In genomic region chr11:110076388-110076965, GRCh38 we compare ENCODE assay signal across 12 cellular contexts. TPM values are rescaled to one million over a fixed set of nuclear protein-coding genes. Genes with fewer than 3 reads are reported as not detected.
A peak's percentile ranks its signal among the peaks of the same experiment; 100 is the strongest.
DNase-seq lines count a peak whose midpoint lies in the region; ATAC-seq and TF ChIP-seq lines count a peak whose summit lies in the region.
"Had no signal": no experiment of that assay in that cellular context is flagged by ENCODE, and none has a peak within 500 bp of the region (broad histone marks: within the 10 kb centered on the region; RNA-seq: fewer than 3 reads in every experiment).

No MANE protein-coding gene starts in this region.

- H3K36me3 Mint-ChIP-seq in activated CD4-positive, alpha-beta memory T cell treated with anti-CD3 and anti-CD28 coated beads, Interleukin-2, amount 10 ng/mL, durations not matched to agents 7 days and 5 days (ENCODE audit: low read depth), result peaks cover 19% of the 10 kb centered on the region
- no peaks in the 10 kb centered on the region for H3K36me3 Mint-ChIP-seq in activated CD4-positive, alpha-beta memory T cell treated with anti-CD3 and anti-CD28 coated beads for 36 hours
- H3K36me3 Mint-ChIP-seq in type B pancreatic cell, result no peaks in the 10 kb centered on the region

- CTCF ChIA-PET in activated CD4-positive, alpha-beta memory T cell treated with anti-CD3 and anti-CD28 coated beads, Interleukin-2, amount 10 ng/mL, durations not matched to agents 7 days and 5 days (lab: Charles Lee), result no interaction called here
- CTCF ChIA-PET in activated CD4-positive, alpha-beta memory T cell treated with anti-CD3 and anti-CD28 coated beads for 36 hours (lab: Charles Lee), result interaction anchor here (1.1 to 1.4 kb wide), 2 partner anchors 60 to 359 kb away, joined by 3 read pairs; no protein-coding TSS in a partner anchor

- H3K9me3 ChIP-seq in HUES48 (ENCODE audit: control insufficient read depth, insufficient read depth, low read length), result peaks cover 6% of the 10 kb centered on the region; the same call in 1 of the 2 replicates
- H3K9me3 ChIP-seq in aorta (ENCODE audit: control insufficient read depth, low read length), result peaks cover 6% of the 10 kb centered on the region
- H3K9me3 ChIP-seq: vagina had no signal

- intact Hi-C loops in activated CD4-positive, alpha-beta memory T cell treated with anti-CD3 and anti-CD28 coated beads for 36 hours (cut with micrococcal nuclease), result loop anchor here (5.0 kb wide), 2 partner anchors 89 to 129 kb away; no protein-coding TSS in a partner anchor
- intact Hi-C loops in head of caudate nucleus (cut with DNase I), result no loop called here
- intact Hi-C loops in aorta (cut with DNase I), result no loop called here

- H3K27ac ChIP-seq in HUES48 (ENCODE audit: low read depth, low read length) (peak overlapping the region; percentile 37), aorta (ENCODE audit: low read depth in 1 of 2, low read length in 2 of 2) (no peak overlapping the region)
- H3K27ac ChIP-seq: HL-60, vagina had no signal

- H3K36me3 ChIP-seq in HUES48 (ENCODE audit: control insufficient read depth, insufficient read depth, low read length) (no peaks in the 10 kb centered on the region), aorta (ENCODE audit: control insufficient read depth in 1 of 2, insufficient read depth in 2 of 2, low read length in 1 of 2) (no peaks in the 10 kb centered on the region)
- H3K36me3 ChIP-seq: vagina had no signal

- no peak for TF ChIP-seq CTCF in type B pancreatic cell (conservative IDR thresholded peaks at IDR 0.05)

- DNase-seq in activated CD4-positive, alpha-beta memory T cell treated with anti-CD3 and anti-CD28 coated beads, Interleukin-2, amount 10 ng/mL, durations not matched to agents 7 days and 5 days, result no peak
- DNase-seq in activated CD4-positive, alpha-beta memory T cell treated with anti-CD3 and anti-CD28 coated beads for 36 hours, result no peak
- peak; percentile 63 for DNase-seq in amniotic epithelial cell (ENCODE audit: low read depth)
- DNase-seq in type B pancreatic cell (ENCODE audit: extremely low spot score, unreplicated experiment), result no peak
- DNase-seq in mesenteric fat pad (ENCODE audit: low spot score), result no peak
- no peak for DNase-seq in head of caudate nucleus
- DNase-seq in aorta, result no peak
- DNase-seq: activated T-cell treated with anti-CD3 and anti-CD28 coated beads, Interleukin-2, amount 50 U/mL, for 24 hours; NK-92 treated with Interleukin-12 subunit alpha and Interleukin-12 subunit beta, amount 100 ng/mL, for 24 hours had no signal

- peaks cover 31% of the 10 kb centered on the region for H3K4me1 Mint-ChIP-seq in activated CD4-positive, alpha-beta memory T cell treated with anti-CD3 and anti-CD28 coated beads, Interleukin-2, amount 10 ng/mL, durations not matched to agents 7 days and 5 days
- H3K4me1 Mint-ChIP-seq in activated CD4-positive, alpha-beta memory T cell treated with anti-CD3 and anti-CD28 coated beads for 36 hours (ENCODE audit: low read depth), result peaks cover 14% of the 10 kb centered on the region
- H3K4me1 Mint-ChIP-seq in type B pancreatic cell (ENCODE audit: unreplicated experiment), result peaks cover 18% of the 10 kb centered on the region

- no peak overlapping the region for H3K4me3 Mint-ChIP-seq in activated CD4-positive, alpha-beta memory T cell treated with anti-CD3 and anti-CD28 coated beads, Interleukin-2, amount 10 ng/mL, durations not matched to agents 7 days and 5 days
- no peak overlapping the region for H3K4me3 Mint-ChIP-seq in activated CD4-positive, alpha-beta memory T cell treated with anti-CD3 and anti-CD28 coated beads for 36 hours
- peak overlapping the region; percentile 16 for H3K4me3 Mint-ChIP-seq in type B pancreatic cell
- H3K4me3 Mint-ChIP-seq: activated T-cell treated with anti-CD3 and anti-CD28 coated beads, Interleukin-2, amount 50 U/mL, for 24 hours had no signal

- H3K9me3 Mint-ChIP-seq in activated CD4-positive, alpha-beta memory T cell treated with anti-CD3 and anti-CD28 coated beads, Interleukin-2, amount 10 ng/mL, durations not matched to agents 7 days and 5 days, result peaks cover 11% of the 10 kb centered on the region
- H3K9me3 Mint-ChIP-seq in activated CD4-positive, alpha-beta memory T cell treated with anti-CD3 and anti-CD28 coated beads for 36 hours, result peaks cover 3% of the 10 kb centered on the region
- H3K9me3 Mint-ChIP-seq in type B pancreatic cell, result no peaks in the 10 kb centered on the region

- H3K9ac ChIP-seq in HUES48 (ENCODE audit: low read depth, low read length), result no peak overlapping the region

- H3K4me1 ChIP-seq in HUES48 (ENCODE audit: control insufficient read depth, insufficient read depth, low read length) (peaks cover 31% of the 10 kb centered on the region), aorta (ENCODE audit: control insufficient read depth in 1 of 2, insufficient read depth in 2 of 2, low read length in 2 of 2) (no peaks in the 10 kb centered on the region)

- peak overlapping the region; percentile 92 for H3K27ac Mint-ChIP-seq in activated CD4-positive, alpha-beta memory T cell treated with anti-CD3 and anti-CD28 coated beads, Interleukin-2, amount 10 ng/mL, durations not matched to agents 7 days and 5 days
- no peak overlapping the region for H3K27ac Mint-ChIP-seq in activated CD4-positive, alpha-beta memory T cell treated with anti-CD3 and anti-CD28 coated beads for 36 hours
- peak overlapping the region; percentile 82 for H3K27ac Mint-ChIP-seq in type B pancreatic cell
- H3K27ac Mint-ChIP-seq: activated T-cell treated with anti-CD3 and anti-CD28 coated beads, Interleukin-2, amount 50 U/mL, for 24 hours had no signal

- H3K27me3 ChIP-seq in HUES48 (ENCODE audit: control insufficient read depth, insufficient read depth, low read length) (no peaks in the 10 kb centered on the region), aorta (ENCODE audit: control insufficient read depth in 1 of 2, insufficient read depth in 2 of 2, low read length in 1 of 2) (peaks cover 0 to 2% of the 10 kb centered on the region in 2 donors)
- H3K27me3 ChIP-seq: vagina had no signal

- ATAC-seq in aorta (ENCODE audit: low FRiP score), result no peak

- POLR2A ChIA-PET in activated CD4-positive, alpha-beta memory T cell treated with anti-CD3 and anti-CD28 coated beads, Interleukin-2, amount 10 ng/mL, durations not matched to agents 7 days and 5 days (lab: Charles Lee), result no interaction called here
- POLR2A ChIA-PET in activated CD4-positive, alpha-beta memory T cell treated with anti-CD3 and anti-CD28 coated beads for 36 hours (lab: Charles Lee), result no interaction called here

- H3K4me3 ChIP-seq in HUES48 (ENCODE audit: low read depth, low read length), result no peak overlapping the region
- H3K4me3 ChIP-seq in aorta (ENCODE audit: low read length in 2 of 2), result no peak overlapping the region
- H3K4me3 ChIP-seq: vagina had no signal

- H3K27me3 Mint-ChIP-seq in activated CD4-positive, alpha-beta memory T cell treated with anti-CD3 and anti-CD28 coated beads, Interleukin-2, amount 10 ng/mL, durations not matched to agents 7 days and 5 days, result peaks cover 14% of the 10 kb centered on the region
- peaks cover 11% of the 10 kb centered on the region for H3K27me3 Mint-ChIP-seq in activated CD4-positive, alpha-beta memory T cell treated with anti-CD3 and anti-CD28 coated beads for 36 hours
- H3K27me3 Mint-ChIP-seq in type B pancreatic cell, result no peaks in the 10 kb centered on the region

- 42 to 51% methylated on average over 7 of the region's 7 CpGs for WGBS in aorta, 2 donors

RNA-seq across cellular contexts. Expression of gene ZC3H12C, which starts 16.7 kb away (rescaled TPM):
- total RNA-seq in activated CD4-positive, alpha-beta memory T cell treated with anti-CD3 and anti-CD28 coated beads, Interleukin-2, amount 10 ng/mL, durations not matched to agents 7 days and 5 days, result 1 to 10 TPM; 3.8 to 4.1 TPM
- total RNA-seq in activated CD4-positive, alpha-beta memory T cell treated with anti-CD3 and anti-CD28 coated beads for 36 hours, result under 1 TPM; 0.46 to 0.69 TPM
- total RNA-seq in type B pancreatic cell (ENCODE audit: low replicate concordance) (11.8 and 12.3 TPM in 2 replicates), mesenteric fat pad (14.9 TPM), aorta (10 to 100 TPM; 17.2 to 17.9 TPM)
- polyA plus RNA-seq in aorta, result 1 to 10 TPM; 1.1 to 2.1 TPM
